Comparison of ENCODE assay signal across 9 cellular contexts in genomic region chr9:116152390-116152789, GRCh38. TPM values are rescaled to one million over a fixed set of nuclear protein-coding genes. Genes with fewer than 3 reads are reported as not detected.
DNase-seq lines count a peak whose midpoint lies in the region; ATAC-seq and TF ChIP-seq lines count a peak whose summit lies in the region.
"Had no signal": no experiment of that assay in that cellular context is flagged by ENCODE, and none has a peak within 500 bp of the region (broad histone marks: within the 10 kb centered on the region; RNA-seq: fewer than 3 reads in every experiment).

No MANE protein-coding gene starts in this region.

- H3F3A ChIP-seq in Loucy (ENCODE audit: low read depth), result no peaks in the 10 kb centered on the region

- H4K20me1 ChIP-seq in Loucy (ENCODE audit: insufficient read depth, low read length, poor library complexity, severe bottlenecking), result no peaks in the 10 kb centered on the region
- H4K20me1 ChIP-seq in mammary epithelial cell (ENCODE audit: insufficient read depth, low read length), result no peaks in the 10 kb centered on the region

- no peak overlapping the region for H3K4me2 ChIP-seq in Loucy (ENCODE audit: low read depth, low read length, poor library complexity, severe bottlenecking)
- peak overlapping the region; percentile 44 for H3K4me2 ChIP-seq in mammary epithelial cell (ENCODE audit: insufficient read depth, low read depth, low read length)

- no peaks in the 10 kb centered on the region for H3K36me3 ChIP-seq in Loucy (ENCODE audit: insufficient read depth, low read length)
- no peaks in the 10 kb centered on the region for H3K36me3 ChIP-seq in mammary epithelial cell (ENCODE audit: insufficient read depth, low read length)
- peaks cover 0 to 11% of the 10 kb centered on the region in 2 donors for H3K36me3 ChIP-seq in muscle layer of duodenum (ENCODE audit: control insufficient read depth in 1 of 2, insufficient read depth in 2 of 2, low read length in 2 of 2)
- H3K36me3 ChIP-seq in aorta (ENCODE audit: control insufficient read depth in 1 of 2, insufficient read depth in 2 of 2, low read length in 1 of 2), result no peaks in the 10 kb centered on the region
- H3K36me3 ChIP-seq in left lung, result no peaks in the 10 kb centered on the region

- dilution Hi-C loops in mammary epithelial cell (cut with HindIII; ENCODE audit: low sequenced_read_pairs), result no loop called here

- DNase-seq in COR-L47 (lab: John Stamatoyannopoulos, UW), result peak; percentile 4
- DNase-seq in mammary epithelial cell, result peak; percentile 19
- no peak for DNase-seq in HuH-7 (ENCODE audit: low spot score)
- DNase-seq in activated T-cell treated with anti-CD3 and anti-CD28 coated beads, Interleukin-2, amount 50 U/mL, for 24 hours, result no peak
- DNase-seq in aorta, result no peak
- DNase-seq in left lung, result no peak
- DNase-seq: activated CD8-positive, alpha-beta T cell treated with anti-CD3 and anti-CD28 coated beads, Interleukin-2, amount 10 ng/mL, durations not matched to agents 7 days and 5 days had no signal

- in situ Hi-C loops in mammary epithelial cell (cut with MboI; ENCODE audit: low sequenced_read_pairs in 2 of 2), result loop anchor here (10.0 to 25.0 kb wide), 3 partner anchors 335 to 565 kb away; no protein-coding TSS in a partner anchor

- no peak overlapping the region for H3K27ac Mint-ChIP-seq in activated T-cell treated with anti-CD3 and anti-CD28 coated beads, Interleukin-2, amount 50 U/mL, for 24 hours
- H3K27ac Mint-ChIP-seq: activated CD8-positive, alpha-beta T cell treated with anti-CD3 and anti-CD28 coated beads, Interleukin-2, amount 10 ng/mL, durations not matched to agents 7 days and 5 days had no signal

- no peaks in the 10 kb centered on the region for H3K9me2 ChIP-seq in Loucy (replicated peaks; ENCODE audit: low read depth, low read length)

- H3K9me3 Mint-ChIP-seq in activated T-cell treated with anti-CD3 and anti-CD28 coated beads, Interleukin-2, amount 50 U/mL, for 24 hours, result no peaks in the 10 kb centered on the region

- intact Hi-C loops in mammary epithelial cell (cut with micrococcal nuclease), result loop anchor here (2.0 to 5.0 kb wide), 3 partner anchors 460 to 508 kb away; no protein-coding TSS in a partner anchor
- intact Hi-C loops in aorta (cut with DNase I), result loop anchor here (5.0 to 10.0 kb wide), 5 partner anchors 270 to 560 kb away; no protein-coding TSS in a partner anchor
- intact Hi-C loops in left lung (cut with DNase I), result loop anchor here in 1 of 2 donors (5.0 to 10.0 kb wide), 2 partner anchors 420 to 458 kb away; no protein-coding TSS in a partner anchor

- H3K9me3 ChIP-seq in Loucy (ENCODE audit: insufficient read depth, low read depth, low read length) (no peaks in the 10 kb centered on the region), mammary epithelial cell (replicated peaks; ENCODE audit: insufficient read depth, low read length) (no peaks in the 10 kb centered on the region), muscle layer of duodenum (ENCODE audit: control insufficient read depth in 1 of 2, low read length in 2 of 2) (no peaks in the 10 kb centered on the region), aorta (ENCODE audit: control insufficient read depth, low read length) (no peaks in the 10 kb centered on the region), left lung (no peaks in the 10 kb centered on the region)

- H3K27ac ChIP-seq in mammary epithelial cell (ENCODE audit: insufficient read depth, low read depth, low read length), result no peak overlapping the region
- peak overlapping the region; percentile 73 for H3K27ac ChIP-seq in muscle layer of duodenum (ENCODE audit: low read length)
- no peak overlapping the region for H3K27ac ChIP-seq in aorta (ENCODE audit: low read depth in 1 of 2, low read length in 2 of 2)
- H3K27ac ChIP-seq in left lung, result peak overlapping the region in 1 of 2 donors; percentile 34

- H3K27me3 Mint-ChIP-seq in activated T-cell treated with anti-CD3 and anti-CD28 coated beads, Interleukin-2, amount 50 U/mL, for 24 hours, result peaks cover 79% of the 10 kb centered on the region

- WGBS in mammary epithelial cell (ENCODE audit: low coverage, missing lambda C conversion rate), result 68% methylated on average over 2 of the region's 2 CpGs
- 20 to 33% methylated on average over 2 of the region's 2 CpGs for WGBS in aorta, 2 donors

- H3K79me2 ChIP-seq in Loucy (ENCODE audit: insufficient read depth, low read length), result no peaks in the 10 kb centered on the region
- no peaks in the 10 kb centered on the region for H3K79me2 ChIP-seq in mammary epithelial cell (ENCODE audit: insufficient read depth, low read length)

- H3K4me1 ChIP-seq in Loucy (ENCODE audit: insufficient read depth, low read length, poor library complexity, severe bottlenecking) (no peaks in the 10 kb centered on the region), mammary epithelial cell (ENCODE audit: insufficient read depth, low read length) (peaks cover 23% of the 10 kb centered on the region), muscle layer of duodenum (ENCODE audit: control insufficient read depth in 1 of 2, insufficient read depth in 2 of 2, low read length in 2 of 2) (peaks cover 0 to 4% of the 10 kb centered on the region in 2 donors), aorta (ENCODE audit: control insufficient read depth in 1 of 2, insufficient read depth in 2 of 2, low read length in 2 of 2) (no peaks in the 10 kb centered on the region), left lung (peaks cover 0 to 3% of the 10 kb centered on the region in 2 donors)

- H3K36me3 Mint-ChIP-seq in activated T-cell treated with anti-CD3 and anti-CD28 coated beads, Interleukin-2, amount 50 U/mL, for 24 hours (ENCODE audit: low read depth), result no peaks in the 10 kb centered on the region

- no peak for ATAC-seq in aorta (ENCODE audit: low FRiP score)
- ATAC-seq in left lung, result no peak
- ATAC-seq: activated CD8-positive, alpha-beta T cell treated with anti-CD3 and anti-CD28 coated beads, Interleukin-2, amount 10 ng/mL, durations not matched to agents 7 days and 5 days had no signal

- H3K4me3 Mint-ChIP-seq in activated T-cell treated with anti-CD3 and anti-CD28 coated beads, Interleukin-2, amount 50 U/mL, for 24 hours, result no peak overlapping the region
- H3K4me3 Mint-ChIP-seq: activated CD8-positive, alpha-beta T cell treated with anti-CD3 and anti-CD28 coated beads, Interleukin-2, amount 10 ng/mL, durations not matched to agents 7 days and 5 days had no signal

- TF ChIP-seq CTCF in Loucy (conservative IDR thresholded peaks at IDR 0.05; ENCODE audit: low read length) (peak; percentile 29; the same call in 1 of the 2 replicates), mammary epithelial cell (conservative IDR thresholded peaks at IDR 0.05 in 1 of 2, IDR thresholded peaks at IDR 0.05 in 1 of 2; ENCODE audit: extremely low read depth in 1 of 2, insufficient read depth in 1 of 2, low read depth in 1 of 2, low read length in 2 of 2) (peak; percentile 15 to 43), left lung (IDR thresholded peaks at IDR 0.05) (peak in 1 of 2 donors; percentile 13)

- H3K27me3 ChIP-seq in Loucy (ENCODE audit: insufficient read depth, low read length, poor library complexity, severe bottlenecking), result no peaks in the 10 kb centered on the region
- H3K27me3 ChIP-seq in mammary epithelial cell (ENCODE audit: insufficient read depth, low read length), result peaks cover 9% of the 10 kb centered on the region
- peaks cover 17% of the 10 kb centered on the region for H3K27me3 ChIP-seq in muscle layer of duodenum (ENCODE audit: low read depth, low read length)
- H3K27me3 ChIP-seq in aorta (ENCODE audit: control insufficient read depth in 1 of 2, insufficient read depth in 2 of 2, low read length in 1 of 2), result no peaks in the 10 kb centered on the region
- H3K27me3 ChIP-seq in left lung, result peaks cover 6 to 68% of the 10 kb centered on the region in 2 donors

- no peak overlapping the region for H3K9ac ChIP-seq in Loucy (ENCODE audit: low read depth, low read length, poor library complexity, severe bottlenecking)
- H3K9ac ChIP-seq in mammary epithelial cell (ENCODE audit: insufficient read depth, low read length), result no peak overlapping the region

- H3K4me1 Mint-ChIP-seq in activated T-cell treated with anti-CD3 and anti-CD28 coated beads, Interleukin-2, amount 50 U/mL, for 24 hours (ENCODE audit: low read depth), result peaks cover 13% of the 10 kb centered on the region

- CTCF ChIA-PET in mammary epithelial cell (lab: Charles Lee; ENCODE audit: low non-redundant PET), result interaction anchor here (0.6 kb wide), 1 partner anchor 417 kb away, joined by 3 read pairs; no protein-coding TSS in a partner anchor

- no TSS peak for BruUV-seq in mammary epithelial cell (replicated peaks; lab: Mats Ljungman, UMichigan)

- no peak overlapping the region for H3K4me3 ChIP-seq in Loucy (ENCODE audit: low read length, poor library complexity, severe bottlenecking)
- H3K4me3 ChIP-seq in mammary epithelial cell (replicated peaks in 1 of 3; ENCODE audit: insufficient read depth in 1 of 3, low read depth in 2 of 3, low read length in 3 of 3), result no peak overlapping the region
- no peak overlapping the region for H3K4me3 ChIP-seq in muscle layer of duodenum (ENCODE audit: low read depth in 1 of 2, low read length in 2 of 2)
- H3K4me3 ChIP-seq in aorta (ENCODE audit: low read length in 2 of 2), result no peak overlapping the region
- H3K4me3 ChIP-seq in left lung, result no peak overlapping the region

- H2AFZ ChIP-seq in Loucy (ENCODE audit: low read length), result no peak overlapping the region
- H2AFZ ChIP-seq in mammary epithelial cell (ENCODE audit: low read depth, low read length), result peak overlapping the region; percentile 37

RNA-seq across cellular contexts. Expression of gene PAPPA, which starts 1.2 kb away (rescaled TPM):
- total RNA-seq in mammary epithelial cell (under 1 TPM in 1 of 2 donors, not detected in 1; 0.33 TPM), aorta (10 to 100 TPM; 13.2 to 16.6 TPM), left lung (1 to 10 TPM; 4.3 to 9.8 TPM)
- polyA plus RNA-seq in mammary epithelial cell (0.06 TPM), aorta (1 to 10 TPM in 1 of 2 donors, under 1 TPM in 1; 0.50 to 1.3 TPM)
- polyA minus RNA-seq in mammary epithelial cell, result not detected
- total RNA-seq: activated CD8-positive, alpha-beta T cell treated with anti-CD3 and anti-CD28 coated beads, Interleukin-2, amount 10 ng/mL, durations not matched to agents 7 days and 5 days had no signal

Comparison
In these comparisons a context has a peak if more than half of its experiments do, and no peak if none do; other contexts are left out.
1. DNase-seq: peak in COR-L47 (single experiment) and mammary epithelial cell (single experiment); none in HuH-7 (single experiment), activated T-cell treated with anti-CD3 and anti-CD28 coated beads, Interleukin-2, amount 50 U/mL, for 24 hours (single experiment), aorta (0 of 2) and left lung (0 of 2).